Comparison of ENCODE assay signal across 28 cellular contexts in genomic region chr2:12910431-12910830, GRCh38.
"Had no signal": no experiment of that assay in that cellular context is flagged by ENCODE, and none has a peak within 500 bp of the region (broad histone marks: within the 10 kb centered on the region; RNA-seq: fewer than 3 reads in every experiment).

No MANE protein-coding gene starts in this region.

- H3K4me1 Mint-ChIP-seq: naive B cell; natural killer cell; nephron progenitor cell; neural progenitor cell; stimulated activated naive B cell treated with anti-CD40 and anti-IgM and Interleukin-4, amounts not matched to agents 10 μg/mL and 1 μg/mL and 100 μg/mL, for 72 hours had no signal

- DNase-seq: hippocampal formation; left colon; left lung; lower lobe of right lung; mammary epithelial cell; mesenchymal stem cell; naive B cell; natural killer cell; nephron progenitor cell; occipital lobe; right lobe of liver; stimulated activated CD4-positive, alpha-beta T cell treated with anti-CD3 and anti-CD28 coated beads, Interleukin-1b, Interleukin-23, amount 100 ng/mL, for 48 hours; stimulated activated CD4-positive, alpha-beta T cell treated with anti-CD3 and anti-CD28 coated beads, Interleukin-2, amount 100 ng/mL, for 48 hours; stimulated activated CD4-positive, alpha-beta T cell treated with anti-CD3 and anti-CD28 coated beads, Interleukin-4, amount 100 ng/mL, for 4 hours; stimulated activated naive B cell treated with anti-CD40 and anti-IgM and Interleukin-4, amounts not matched to agents 10 μg/mL and 1 μg/mL and 100 μg/mL, for 72 hours; stimulated activated naive CD8-positive, alpha-beta T cell treated with anti-CD3 and anti-CD28 coated beads, Interleukin-15, Interleukin-2, amounts not matched to agents 100 U/mL and 50 U/mL, for 24 hours; stomach; testis; thyroid gland; transverse colon had no signal

- H3K36me3 ChIP-seq: left lung, lower lobe of right lung, neural progenitor cell, neutrophil, right atrium auricular region, right lobe of liver, stomach, thyroid gland, transverse colon, upper lobe of left lung, vagina had no signal

- FAIRE-seq: keratinocyte had no signal

- ATAC-seq: left colon; left lung; lower lobe of right lung; natural killer cell; right lobe of liver; stimulated activated naive B cell treated with anti-CD40 and anti-IgM and Interleukin-4, amounts not matched to agents 10 μg/mL and 1 μg/mL and 100 μg/mL, for 72 hours; stimulated activated naive CD8-positive, alpha-beta T cell treated with anti-CD3 and anti-CD28 coated beads, Interleukin-15, Interleukin-2, amounts not matched to agents 100 U/mL and 50 U/mL, for 24 hours had no signal

- H3K27ac ChIP-seq: left lung, lower lobe of right lung, neural progenitor cell, neutrophil, parathyroid adenoma, right atrium auricular region, right lobe of liver, stomach, testis, thyroid gland, transverse colon, upper lobe of left lung, vagina had no signal

- H3K4me2 ChIP-seq: neural progenitor cell, smooth muscle cell had no signal

- H3K9me3 ChIP-seq: left lung, lower lobe of right lung, neutrophil, right atrium auricular region, right lobe of liver, stomach, testis, thyroid gland, transverse colon, upper lobe of left lung, vagina had no signal

- H3K4me3 Mint-ChIP-seq: naive B cell; natural killer cell; nephron progenitor cell; neural progenitor cell; stimulated activated naive B cell treated with anti-CD40 and anti-IgM and Interleukin-4, amounts not matched to agents 10 μg/mL and 1 μg/mL and 100 μg/mL, for 72 hours had no signal

- H3K27me3 ChIP-seq: left lung, neural progenitor cell, neutrophil, right atrium auricular region, right lobe of liver, stomach, testis, thyroid gland, transverse colon, upper lobe of left lung, vagina had no signal

- H3K36me3 Mint-ChIP-seq: naive B cell; natural killer cell; neural progenitor cell; stimulated activated naive B cell treated with anti-CD40 and anti-IgM and Interleukin-4, amounts not matched to agents 10 μg/mL and 1 μg/mL and 100 μg/mL, for 72 hours had no signal

- H3K27ac Mint-ChIP-seq: naive B cell; natural killer cell; nephron progenitor cell; neural progenitor cell; stimulated activated naive B cell treated with anti-CD40 and anti-IgM and Interleukin-4, amounts not matched to agents 10 μg/mL and 1 μg/mL and 100 μg/mL, for 72 hours had no signal

- H3K79me2 ChIP-seq: parathyroid adenoma had no signal

- H3K4me1 ChIP-seq: left lung, lower lobe of right lung, neural progenitor cell, parathyroid adenoma, right atrium auricular region, right lobe of liver, stomach, testis, thyroid gland, transverse colon, upper lobe of left lung, vagina had no signal

- H2AFZ ChIP-seq: neural progenitor cell, parathyroid adenoma had no signal

- H3K4me3 ChIP-seq: left lung, lower lobe of right lung, neural progenitor cell, right atrium auricular region, right lobe of liver, smooth muscle cell, stomach, testis, thyroid gland, transverse colon, upper lobe of left lung, vagina had no signal

- H3K9me3 Mint-ChIP-seq: natural killer cell; neural progenitor cell; stimulated activated naive B cell treated with anti-CD40 and anti-IgM and Interleukin-4, amounts not matched to agents 10 μg/mL and 1 μg/mL and 100 μg/mL, for 72 hours had no signal

- H3K9ac ChIP-seq: neural progenitor cell, parathyroid adenoma had no signal
